In genomic region chr9:69171517-69171916, GRCh38 we compare ENCODE assay signal across 2 cellular contexts.
TF ChIP-seq lines count a peak whose summit lies in the region.

No MANE protein-coding gene starts in this region.

TF ChIP-seq in SK-N-SH, 30 proteins besides CTCF, POLR2A, EP300 and RAD21 (continued from another document):
- no peak for TF ChIP-seq MXI1 (IDR thresholded peaks at IDR 0.05; ENCODE audit: low read depth, low read length)
- no peak for TF ChIP-seq RFX5 (IDR thresholded peaks at IDR 0.05; ENCODE audit: low read length)
- no peak for TF ChIP-seq GATA2 (CRISPR knock-in tag; IDR thresholded peaks at IDR 0.05)
- TF ChIP-seq GABPA (IDR thresholded peaks at IDR 0.05; ENCODE audit: low read depth) = no peak
- TF ChIP-seq NRF1 (IDR thresholded peaks at IDR 0.05; ENCODE audit: low read depth, low read length) = no peak
- no peak for TF ChIP-seq TAF1 (IDR thresholded peaks at IDR 0.05; ENCODE audit: borderline replicate concordance, low read depth, low read length)
- no peak for TF ChIP-seq FOXM1 (IDR thresholded peaks at IDR 0.05; ENCODE audit: low read depth)
- no peak for TF ChIP-seq SIN3A (IDR thresholded peaks at IDR 0.05; ENCODE audit: borderline replicate concordance, low read depth, low read length)
- TF ChIP-seq YY1 (IDR thresholded peaks at IDR 0.05; ENCODE audit: low read depth) = no peak
- no peak for TF ChIP-seq CHD2 (IDR thresholded peaks at IDR 0.05; ENCODE audit: low read length, partially characterized antibody)
- TF ChIP-seq TEAD4 (IDR thresholded peaks at IDR 0.05; ENCODE audit: borderline replicate concordance, insufficient read depth) = no peak
- no peak for TF ChIP-seq RCOR1 (IDR thresholded peaks at IDR 0.05; ENCODE audit: low read length)
- TF ChIP-seq NFIC (IDR thresholded peaks at IDR 0.05; ENCODE audit: borderline replicate concordance) = no peak
- no peak for TF ChIP-seq JUND (IDR thresholded peaks at IDR 0.05)
- no peak for TF ChIP-seq EZH2phosphoT487 (IDR thresholded peaks at IDR 0.05; ENCODE audit: borderline replicate concordance, low read depth)

TF ChIP-seq in SK-N-SH treated with all-trans-retinoic acid at 6 μM for 48 hours, 23 proteins besides CTCF, POLR2A, EP300 and RAD21 (continued from another document):
- TF ChIP-seq, protein P1, sequence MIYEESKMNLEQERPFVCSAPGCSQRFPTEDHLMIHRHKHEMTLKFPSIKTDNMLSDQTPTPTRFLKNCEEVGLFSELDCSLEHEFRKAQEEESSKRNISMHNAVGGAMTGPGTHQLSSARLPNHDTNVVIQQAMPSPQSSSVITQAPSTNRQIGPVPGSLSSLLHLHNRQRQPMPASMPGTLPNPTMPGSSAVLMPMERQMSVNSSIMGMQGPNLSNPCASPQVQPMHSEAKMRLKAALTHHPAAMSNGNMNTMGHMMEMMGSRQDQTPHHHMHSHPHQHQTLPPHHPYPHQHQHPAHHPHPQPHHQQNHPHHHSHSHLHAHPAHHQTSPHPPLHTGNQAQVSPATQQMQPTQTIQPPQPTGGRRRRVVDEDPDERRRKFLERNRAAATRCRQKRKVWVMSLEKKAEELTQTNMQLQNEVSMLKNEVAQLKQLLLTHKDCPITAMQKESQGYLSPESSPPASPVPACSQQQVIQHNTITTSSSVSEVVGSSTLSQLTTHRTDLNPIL (CRISPR knock-in tag; IDR thresholded peaks at IDR 0.05; ENCODE audit: low read depth) = no peak
TF ChIP-seq in SK-N-SH treated with all-trans-retinoic acid at 6 μM for 48 hours: peak in this region for 0.
